10 cellular contexts compared by ENCODE assay signal in genomic region chr19:15296353-15296752, GRCh38. TPM values are rescaled to one million over a fixed set of nuclear protein-coding genes. Genes with fewer than 3 reads are reported as not detected.
DNase-seq lines count a peak whose midpoint lies in the region; ATAC-seq and TF ChIP-seq lines count a peak whose summit lies in the region.
"Had no signal": no experiment of that assay in that cellular context is flagged by ENCODE, and none has a peak within 500 bp of the region (broad histone marks: within the 10 kb centered on the region; RNA-seq: fewer than 3 reads in every experiment).

No MANE protein-coding gene starts in this region.

- H3K4me3 ChIP-seq in CD4-positive, CD25-positive, alpha-beta regulatory T cell (ENCODE audit: low read depth, low read length) = peak overlapping the region; percentile 49
- H3K4me3 ChIP-seq in WERI-Rb-1 (ENCODE audit: low read depth, low read length) (no peak overlapping the region), cardiac muscle cell (no peak overlapping the region), neutrophil (ENCODE audit: low read depth in 1 of 2, low read length in 1 of 2) (no peak overlapping the region)

- H3K9me3 ChIP-seq in CD4-positive, CD25-positive, alpha-beta regulatory T cell (ENCODE audit: control insufficient read depth in 2 of 2, low read length in 2 of 2) = no peaks in the 10 kb centered on the region
- H3K9me3 ChIP-seq in WERI-Rb-1 (ENCODE audit: severe bottlenecking) = no peaks in the 10 kb centered on the region
- H3K9me3 ChIP-seq in cardiac muscle cell (ENCODE audit: low read depth) = no peaks in the 10 kb centered on the region
- no peaks in the 10 kb centered on the region for H3K9me3 ChIP-seq in neutrophil

- peaks cover 94% of the 10 kb centered on the region for H3K4me1 ChIP-seq in CD4-positive, CD25-positive, alpha-beta regulatory T cell (ENCODE audit: control insufficient read depth, insufficient read depth, low read length, poor library complexity, severe bottlenecking)
- H3K4me1 ChIP-seq in cardiac muscle cell (ENCODE audit: low read depth) (peaks cover 77% of the 10 kb centered on the region), neutrophil (ENCODE audit: control insufficient read depth in 1 of 2, insufficient read depth in 1 of 2, low read depth in 1 of 2, low read length in 1 of 2) (peaks cover 52 to 54% of the 10 kb centered on the region in 2 experiments)

- peak overlapping the region; percentile 15 for H3K27ac ChIP-seq in CD4-positive, CD25-positive, alpha-beta regulatory T cell (ENCODE audit: insufficient read depth, low read length, poor library complexity, severe bottlenecking)
- peak overlapping the region; percentile 62 for H3K27ac ChIP-seq in WERI-Rb-1
- peak overlapping the region; percentile 89 for H3K27ac ChIP-seq in cardiac muscle cell
- peak overlapping the region; percentile 70 for H3K27ac ChIP-seq in neutrophil

- H3K36me3 Mint-ChIP-seq in CD4-positive, CD25-positive, alpha-beta regulatory T cell = peaks cover 8% of the 10 kb centered on the region

- peaks cover 55 to 100% (median 85%) of the 10 kb centered on the region in 4 donors for H3K4me1 Mint-ChIP-seq in CD4-positive, CD25-positive, alpha-beta regulatory T cell

- no peaks in the 10 kb centered on the region for H3K9me3 Mint-ChIP-seq in CD4-positive, CD25-positive, alpha-beta regulatory T cell

- H3K36me3 ChIP-seq in CD4-positive, CD25-positive, alpha-beta regulatory T cell (ENCODE audit: control insufficient read depth, insufficient read depth, low read length) = peaks cover 13% of the 10 kb centered on the region
- H3K36me3 ChIP-seq in WERI-Rb-1 = peaks cover 15% of the 10 kb centered on the region
- no peaks in the 10 kb centered on the region for H3K36me3 ChIP-seq in cardiac muscle cell
- H3K36me3 ChIP-seq in neutrophil = peaks cover 9% of the 10 kb centered on the region

- H3K4me3 Mint-ChIP-seq in CD4-positive, CD25-positive, alpha-beta regulatory T cell = peak overlapping the region; percentile 60 to 83 (median 70)

- no peaks in the 10 kb centered on the region for H3K27me3 Mint-ChIP-seq in CD4-positive, CD25-positive, alpha-beta regulatory T cell

- H3K27me3 ChIP-seq in CD4-positive, CD25-positive, alpha-beta regulatory T cell (ENCODE audit: control insufficient read depth, insufficient read depth, low read length) = no peaks in the 10 kb centered on the region
- H3K27me3 ChIP-seq in WERI-Rb-1 (ENCODE audit: insufficient read depth, low read depth, severe bottlenecking) (no peaks in the 10 kb centered on the region), cardiac muscle cell (no peaks in the 10 kb centered on the region), neutrophil (no peaks in the 10 kb centered on the region)

- H3K27ac Mint-ChIP-seq in CD4-positive, CD25-positive, alpha-beta regulatory T cell = peak overlapping the region; percentile 27 to 86 (median 61)

- ATAC-seq in CD4-positive, CD25-positive, alpha-beta regulatory T cell (ENCODE audit: low read depth in 2 of 2) = no peak

- TF ChIP-seq CTCF in WERI-Rb-1 (IDR thresholded peaks at IDR 0.05; ENCODE audit: low read depth, low read length) = no peak
- TF ChIP-seq CTCF in cardiac muscle cell (IDR thresholded peaks at IDR 0.05; ENCODE audit: low read depth, low read length) = no peak
- TF ChIP-seq CTCF in neutrophil (IDR thresholded peaks at IDR 0.05) = no peak

- no peak for DNase-seq in CD4-positive, CD25-positive, alpha-beta regulatory T cell
- DNase-seq in WERI-Rb-1 (no peak), cardiac muscle cell (ENCODE audit: low read depth in 1 of 2, low spot score in 1 of 2) (peak in 1 of 2 donors; percentile 91), mucosa of gallbladder (ENCODE audit: low spot score) (no peak), DMS 273 treated with DMSO at 0.1 percent for 48 hours (lab: John Stamatoyannopoulos, UW) (no peak), GDM1 (lab: John Stamatoyannopoulos, UW) (no peak), NCI-H2227 treated with DMSO at 0.1 percent for 48 hours (lab: John Stamatoyannopoulos, UW) (no peak)
- DNase-seq: activated CD4-positive, alpha-beta T cell treated with anti-CD3 and anti-CD28 coated beads, Interleukin-2, amount 50 U/mL, for 48 hours; NCI-H1092 treated with DMSO at 0.1 percent for 48 hours had no signal

RNA-seq across cellular contexts. Expression of gene BRD4, which starts 36.0 kb away (rescaled TPM):
- 168 TPM for total RNA-seq in CD4-positive, CD25-positive, alpha-beta regulatory T cell
- polyA plus RNA-seq in CD4-positive, CD25-positive, alpha-beta regulatory T cell = 10 to 100 TPM in 1 of 4 donors, 1 to 10 TPM in 3; 6.6 to 12.4 (median 9.3) TPM
- total RNA-seq in cardiac muscle cell = 25.9 and 42.5 TPM in 2 replicates
- polyA plus RNA-seq in cardiac muscle cell = 86.1 and 109 TPM in 2 replicates
- 87.8 TPM for total RNA-seq in mucosa of gallbladder

Comparison
In these comparisons a context has a peak if more than half of its experiments do, and no peak if none do; other contexts are left out.
1. H3K27ac ChIP-seq: peak in every context shown above with its lines; median percentile 89 in cardiac muscle cell; 70 in neutrophil; 62 in WERI-Rb-1; 15 in CD4-positive, CD25-positive, alpha-beta regulatory T cell.